Comparison of ENCODE assay signal across 19 cellular contexts in genomic region chr7:81154565-81154964, GRCh38.
DNase-seq lines count a peak whose midpoint lies in the region; ATAC-seq and TF ChIP-seq lines count a peak whose summit lies in the region.
"Had no signal": no experiment of that assay in that cellular context is flagged by ENCODE, and none has a peak within 500 bp of the region (broad histone marks: within the 10 kb centered on the region; RNA-seq: fewer than 3 reads in every experiment).

No MANE protein-coding gene starts in this region.

- ATAC-seq in Panc1: no peak
- ATAC-seq in stimulated activated naive B cell treated with anti-CD40 and anti-IgM and Interleukin-4, amounts not matched to agents 10 μg/mL and 1 μg/mL and 100 μg/mL, for 72 hours (replicated peaks): no peak

- H3K27me3 ChIP-seq in Panc1 (ENCODE audit: control insufficient read depth, insufficient read depth, low read length) (no peaks in the 10 kb centered on the region), iPS-20b (ENCODE audit: insufficient read depth, low read length) (no peaks in the 10 kb centered on the region)

- POLR2A ChIA-PET in Panc1 (lab: Charles Lee): no interaction called here

- H3K4me3 Mint-ChIP-seq in Calu3 (ENCODE audit: low read depth, unreplicated experiment) (no peak overlapping the region), progenitor cell of endocrine pancreas (ENCODE audit: low read depth) (no peak overlapping the region)
- H3K4me3 Mint-ChIP-seq in stimulated activated naive B cell treated with anti-CD40 and anti-IgM and Interleukin-4, amounts not matched to agents 10 μg/mL and 1 μg/mL and 100 μg/mL, for 72 hours: no peak overlapping the region
- no peak overlapping the region for H3K4me3 Mint-ChIP-seq in activated CD4-positive, alpha-beta T cell treated with anti-CD3 and anti-CD28 coated beads, Interleukin-2, amount 10 ng/mL, durations not matched to agents 24 days and 14 days

- peaks cover 47% of the 10 kb centered on the region for H3K4me1 Mint-ChIP-seq in Calu3 (ENCODE audit: low read depth, unreplicated experiment)
- peaks cover 58% of the 10 kb centered on the region for H3K4me1 Mint-ChIP-seq in progenitor cell of endocrine pancreas (ENCODE audit: low read depth)
- no peaks in the 10 kb centered on the region for H3K4me1 Mint-ChIP-seq in stimulated activated naive B cell treated with anti-CD40 and anti-IgM and Interleukin-4, amounts not matched to agents 10 μg/mL and 1 μg/mL and 100 μg/mL, for 72 hours
- no peaks in the 10 kb centered on the region for H3K4me1 Mint-ChIP-seq in activated CD4-positive, alpha-beta T cell treated with anti-CD3 and anti-CD28 coated beads, Interleukin-2, amount 10 ng/mL, durations not matched to agents 24 days and 14 days

- H3K27me3 Mint-ChIP-seq in Calu3 (ENCODE audit: unreplicated experiment) (no peaks in the 10 kb centered on the region), progenitor cell of endocrine pancreas (no peaks in the 10 kb centered on the region)
- no peaks in the 10 kb centered on the region for H3K27me3 Mint-ChIP-seq in stimulated activated naive B cell treated with anti-CD40 and anti-IgM and Interleukin-4, amounts not matched to agents 10 μg/mL and 1 μg/mL and 100 μg/mL, for 72 hours
- H3K27me3 Mint-ChIP-seq in activated CD4-positive, alpha-beta T cell treated with anti-CD3 and anti-CD28 coated beads, Interleukin-2, amount 10 ng/mL, durations not matched to agents 24 days and 14 days: no peaks in the 10 kb centered on the region

- BruUV-seq in Calu3 (replicated peaks; lab: Mats Ljungman, UMichigan) (no TSS peak), Panc1 (replicated peaks; lab: Mats Ljungman, UMichigan) (no TSS peak)

- H3K36me3 ChIP-seq in Panc1 (ENCODE audit: control insufficient read depth, insufficient read depth, low read length) (no peaks in the 10 kb centered on the region), iPS-20b (ENCODE audit: insufficient read depth, low read depth, low read length) (no peaks in the 10 kb centered on the region)
- H3K36me3 ChIP-seq: HAP-1 had no signal

- H3K27ac ChIP-seq in Panc1 (ENCODE audit: low read length) (peak overlapping the region; percentile 75; the same call in 1 of the 2 replicates), iPS-20b (ENCODE audit: low read length) (no peak overlapping the region)
- H3K27ac ChIP-seq: C4-2B, RWPE1 had no signal

- H3K9me3 ChIP-seq in Panc1 (ENCODE audit: control insufficient read depth, insufficient read depth, low read depth, low read length) (no peaks in the 10 kb centered on the region), iPS-20b (ENCODE audit: insufficient read depth, low read depth, low read length) (no peaks in the 10 kb centered on the region)
- H3K9me3 ChIP-seq: HAP-1 had no signal

- H3K27ac Mint-ChIP-seq in Calu3 (ENCODE audit: unreplicated experiment) (peak overlapping the region; percentile 77), progenitor cell of endocrine pancreas (peak overlapping the region; percentile 75)
- no peak overlapping the region for H3K27ac Mint-ChIP-seq in stimulated activated naive B cell treated with anti-CD40 and anti-IgM and Interleukin-4, amounts not matched to agents 10 μg/mL and 1 μg/mL and 100 μg/mL, for 72 hours
- H3K27ac Mint-ChIP-seq in activated CD4-positive, alpha-beta T cell treated with anti-CD3 and anti-CD28 coated beads, Interleukin-2, amount 10 ng/mL, durations not matched to agents 24 days and 14 days: no peak overlapping the region

- TF ChIP-seq CTCF in Calu3 (IDR thresholded peaks at IDR 0.05; ENCODE audit: unreplicated experiment) (no peak), Panc1 (IDR thresholded peaks at IDR 0.05) (no peak), progenitor cell of endocrine pancreas (IDR thresholded peaks at IDR 0.05; ENCODE audit: unreplicated experiment) (no peak)

- in situ Hi-C loops in Panc1 (cut with HindIII; ENCODE audit: low pct_unique_long_range_greater_than_20kb, low sequenced_read_pairs): no loop called here

- no peak for DNase-seq in Calu3
- DNase-seq in Panc1 (ENCODE audit: low read depth, low spot score): no peak
- no peak for DNase-seq in progenitor cell of endocrine pancreas (ENCODE audit: low spot score, unreplicated experiment)
- DNase-seq in stimulated activated naive B cell treated with anti-CD40 and anti-IgM and Interleukin-4, amounts not matched to agents 10 μg/mL and 1 μg/mL and 100 μg/mL, for 72 hours: no peak
- no peak for DNase-seq in activated CD4-positive, alpha-beta T cell treated with anti-CD3 and anti-CD28 coated beads, Interleukin-2, amount 10 ng/mL, durations not matched to agents 24 days and 14 days
- DNase-seq in stimulated activated naive CD4-positive, alpha-beta T cell treated with Interleukin-2 at 50 U/mL for 16 hours (lab: John Stamatoyannopoulos, UW): no peak
- DNase-seq in T-helper 9 cell: no peak
- DNase-seq: DMS 273 treated with DMSO at 0.1 percent for 48 hours, DND-41, MM.1S, NCI-H1092 treated with DMSO at 0.1 percent for 48 hours, NCI-H510A, NCI-H774, OCI-M1, SIG-M5 had no signal

- H3K4me3 ChIP-seq in Panc1 (ENCODE audit: low read depth in 2 of 2, low read length in 2 of 2): no peak overlapping the region
- H3K4me3 ChIP-seq in iPS-20b (ENCODE audit: low read length): peak overlapping the region; percentile 31; the same call in 1 of the 2 replicates
- H3K4me3 ChIP-seq: HAP-1 had no signal

- H3K9me3 Mint-ChIP-seq in Calu3 (ENCODE audit: low read depth, unreplicated experiment) (no peaks in the 10 kb centered on the region), progenitor cell of endocrine pancreas (ENCODE audit: low read depth) (no peaks in the 10 kb centered on the region)
- H3K9me3 Mint-ChIP-seq in stimulated activated naive B cell treated with anti-CD40 and anti-IgM and Interleukin-4, amounts not matched to agents 10 μg/mL and 1 μg/mL and 100 μg/mL, for 72 hours: no peaks in the 10 kb centered on the region
- no peaks in the 10 kb centered on the region for H3K9me3 Mint-ChIP-seq in activated CD4-positive, alpha-beta T cell treated with anti-CD3 and anti-CD28 coated beads, Interleukin-2, amount 10 ng/mL, durations not matched to agents 24 days and 14 days

- H3K9ac ChIP-seq in iPS-20b (ENCODE audit: low read depth, low read length): no peak overlapping the region

- peaks cover 5% of the 10 kb centered on the region; the same call in 1 of the 2 replicates for H3K4me1 ChIP-seq in Panc1 (ENCODE audit: control insufficient read depth, insufficient read depth, low read length)
- peaks cover 45% of the 10 kb centered on the region for H3K4me1 ChIP-seq in iPS-20b (ENCODE audit: insufficient read depth, low read length)

- CTCF ChIA-PET in Calu3 (lab: Charles Lee): no interaction called here
- CTCF ChIA-PET in Panc1 (lab: Charles Lee): no interaction called here

- H3K36me3 Mint-ChIP-seq in Calu3 (ENCODE audit: insufficient read depth, unreplicated experiment): no peaks in the 10 kb centered on the region
- H3K36me3 Mint-ChIP-seq in progenitor cell of endocrine pancreas (ENCODE audit: insufficient read depth): peaks cover 1% of the 10 kb centered on the region
- H3K36me3 Mint-ChIP-seq in stimulated activated naive B cell treated with anti-CD40 and anti-IgM and Interleukin-4, amounts not matched to agents 10 μg/mL and 1 μg/mL and 100 μg/mL, for 72 hours: no peaks in the 10 kb centered on the region
- H3K36me3 Mint-ChIP-seq in activated CD4-positive, alpha-beta T cell treated with anti-CD3 and anti-CD28 coated beads, Interleukin-2, amount 10 ng/mL, durations not matched to agents 24 days and 14 days (ENCODE audit: low read depth): no peaks in the 10 kb centered on the region

- intact Hi-C loops in Calu3 (cut with micrococcal nuclease; ENCODE audit: unreplicated experiment): loop anchor here (2.0 to 10.0 kb wide), 5 partner anchors 212 to 430 kb away; no protein-coding TSS in a partner anchor
- intact Hi-C loops in Panc1 (cut with micrococcal nuclease; ENCODE audit: unreplicated experiment): no loop called here
- intact Hi-C loops in activated CD4-positive, alpha-beta T cell treated with anti-CD3 and anti-CD28 coated beads, Interleukin-2, amount 10 ng/mL, durations not matched to agents 24 days and 14 days (cut with micrococcal nuclease): no loop called here

Comparison
In these comparisons a context has a peak if more than half of its experiments do, and no peak if none do; other contexts are left out.
1. H3K27ac Mint-ChIP-seq: peak in Calu3 (single experiment) and progenitor cell of endocrine pancreas (single experiment); none in stimulated activated naive B cell treated with anti-CD40 and anti-IgM and Interleukin-4, amounts not matched to agents 10 μg/mL and 1 μg/mL and 100 μg/mL, for 72 hours (single experiment) and activated CD4-positive, alpha-beta T cell treated with anti-CD3 and anti-CD28 coated beads, Interleukin-2, amount 10 ng/mL, durations not matched to agents 24 days and 14 days (single experiment).